In genomic region chr12:108273217-108273616, GRCh38 we compare ENCODE assay signal across 12 cellular contexts.
DNase-seq lines count a peak whose midpoint lies in the region; FAIRE-seq and TF ChIP-seq lines count a peak whose summit lies in the region.
"Had no signal": no experiment of that assay in that cellular context is flagged by ENCODE, and none has a peak within 500 bp of the region (broad histone marks: within the 10 kb centered on the region; RNA-seq: fewer than 3 reads in every experiment).

No MANE protein-coding gene starts in this region.

- H3K4me1 ChIP-seq in A673 (ENCODE audit: insufficient read depth, low read length, poor library complexity, severe bottlenecking) (peaks cover 27% of the 10 kb centered on the region), stomach (no peaks in the 10 kb centered on the region)

- TF ChIP-seq CTCF in A673 (conservative IDR thresholded peaks at IDR 0.05; ENCODE audit: low read depth, low read length) (no peak), D721Med (IDR thresholded peaks at IDR 0.05; ENCODE audit: insufficient read depth, missing control alignments) (peak; percentile 2), WERI-Rb-1 (IDR thresholded peaks at IDR 0.05; ENCODE audit: low read depth, low read length) (no peak), stomach (IDR thresholded peaks at IDR 0.05) (no peak)

- peaks cover 6% of the 10 kb centered on the region for H3K27me3 ChIP-seq in A673 (replicated peaks; ENCODE audit: insufficient read depth, low read depth, low read length, poor library complexity)
- peaks cover 8% of the 10 kb centered on the region for H3K27me3 ChIP-seq in WERI-Rb-1 (ENCODE audit: insufficient read depth, low read depth, severe bottlenecking)
- H3K27me3 ChIP-seq in stomach: no peaks in the 10 kb centered on the region

- no peak overlapping the region for H3K27ac ChIP-seq in A673 (ENCODE audit: low read depth, low read length, poor library complexity, severe bottlenecking)
- H3K27ac ChIP-seq in WERI-Rb-1: no peak overlapping the region
- no peak overlapping the region for H3K27ac ChIP-seq in stomach
- H3K27ac ChIP-seq: C4-2B, GM23248 had no signal

- TF ChIP-seq POLR2A in stomach (IDR thresholded peaks at IDR 0.05): no peak

- 38 to 66% (median 52%) methylated on average over 2 of the region's 2 CpGs for WGBS in stomach, 5 donors

- CTCF ChIA-PET in A673 (lab: Charles Lee): no interaction called here

- BruUV-seq in A673 (replicated peaks; lab: Mats Ljungman, UMichigan): no TSS peak

- H3K4me3 ChIP-seq in A673 (ENCODE audit: low read depth, low read length, poor library complexity, severe bottlenecking) (no peak overlapping the region), WERI-Rb-1 (ENCODE audit: low read depth, low read length) (no peak overlapping the region), stomach (no peak overlapping the region)
- H3K4me3 ChIP-seq: GM23248 had no signal

- peak; percentile 99 for FAIRE-seq in D721Med (lab: Jason Lieb, UNC)
- FAIRE-seq: H54 had no signal

- H3K9me3 ChIP-seq in A673 (ENCODE audit: low read depth, low read length, poor library complexity, severe bottlenecking): no peaks in the 10 kb centered on the region
- H3K9me3 ChIP-seq in WERI-Rb-1 (ENCODE audit: severe bottlenecking): no peaks in the 10 kb centered on the region
- H3K9me3 ChIP-seq in stomach: peaks cover 0 to 7% (median 0%) of the 10 kb centered on the region in 4 donors

- intact Hi-C loops in A673 (cut with micrococcal nuclease; ENCODE audit: unreplicated experiment): no loop called here
- intact Hi-C loops in stomach (cut with DNase I; ENCODE audit: low total_unique reads): no loop called here

- no peaks in the 10 kb centered on the region for H3K36me3 ChIP-seq in A673 (ENCODE audit: insufficient read depth, low read length, poor library complexity, severe bottlenecking)
- no peaks in the 10 kb centered on the region for H3K36me3 ChIP-seq in WERI-Rb-1
- no peaks in the 10 kb centered on the region for H3K36me3 ChIP-seq in stomach

- POLR2A ChIA-PET in A673 (lab: Charles Lee; ENCODE audit: low non-redundant PET): no interaction called here

- no peak for TF ChIP-seq EP300 in stomach (IDR thresholded peaks at IDR 0.05)

- DNase-seq in A673 (ENCODE audit: low spot score) (peak; percentile 22), D721Med (ENCODE audit: insufficient read length, low spot score) (peak; percentile 39), NCI-H82 (lab: John Stamatoyannopoulos, UW) (peak; percentile 99), WERI-Rb-1 (peak; percentile 67), stomach (no peak), GM19238 (ENCODE audit: insufficient read length, low spot score) (no peak)
- DNase-seq in stimulated activated CD4-positive, alpha-beta T cell treated with anti-CD3 and anti-CD28 coated beads, Interleukin-4, amount 100 ng/mL, for 1 hour: no peak
- DNase-seq: CD4-positive, alpha-beta memory T cell; GM23248; IMR-90 had no signal

Comparison
In these comparisons a context has a peak if more than half of its experiments do, and no peak if none do; other contexts are left out.
1. DNase-seq: peak in A673 (single experiment), D721Med (single experiment), NCI-H82 (single experiment) and WERI-Rb-1 (single experiment); none in stomach (single experiment), GM19238 (single experiment) and stimulated activated CD4-positive, alpha-beta T cell treated with anti-CD3 and anti-CD28 coated beads, Interleukin-4, amount 100 ng/mL, for 1 hour (single experiment).